ENCODE assay signal across 22 cellular contexts in the genomic region with DNA sequence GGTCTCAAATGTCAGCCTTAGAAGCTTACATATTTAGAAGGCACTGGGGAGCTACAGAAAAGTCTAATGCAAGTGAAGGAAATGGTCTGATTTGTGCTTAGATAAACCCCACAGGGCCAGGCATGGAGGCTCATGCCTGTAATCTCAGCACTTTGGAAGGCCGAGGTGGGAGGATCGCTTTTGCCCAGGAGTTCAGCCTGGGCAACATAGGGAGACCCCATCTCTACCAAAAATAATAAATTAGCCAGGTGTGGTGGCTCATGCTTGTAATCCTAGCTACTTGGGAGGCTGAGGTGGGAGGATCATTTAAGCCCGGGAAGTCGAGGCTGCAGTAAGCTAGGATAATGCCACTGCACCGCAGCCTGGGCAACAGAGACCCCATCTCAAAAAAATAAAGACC. TPM values are rescaled to one million over a fixed set of nuclear protein-coding genes. Genes with fewer than 3 reads are reported as not detected.
A peak's percentile ranks its signal among the peaks of the same experiment; 100 is the strongest.
DNase-seq lines count a peak whose midpoint lies in the region; ATAC-seq and TF ChIP-seq lines count a peak whose summit lies in the region.
"Had no signal": no experiment of that assay in that cellular context is flagged by ENCODE, and none has a peak within 500 bp of the region (broad histone marks: within the 10 kb centered on the region; RNA-seq: fewer than 3 reads in every experiment).

No MANE protein-coding gene starts in this region.

- no peak overlapping the region for H3K4me2 ChIP-seq in neural progenitor cell
- H3K4me2 ChIP-seq: A549 had no signal

- peaks cover 14% of the 10 kb centered on the region for H3K4me1 Mint-ChIP-seq in activated CD4-positive, alpha-beta T cell treated with anti-CD3 and anti-CD28 coated beads, Interleukin-2, amount 10 ng/mL, durations not matched to agents 24 days and 14 days
- peaks cover 15% of the 10 kb centered on the region for H3K4me1 Mint-ChIP-seq in activated CD4-positive, alpha-beta T cell treated with anti-CD3 and anti-CD28 coated beads, Interleukin-2, amount 10 ng/mL, durations not matched to agents 7 days and 5 days
- H3K4me1 Mint-ChIP-seq in brain, result peaks cover 27% of the 10 kb centered on the region
- H3K4me1 Mint-ChIP-seq in neural progenitor cell, result peaks cover 20% of the 10 kb centered on the region

- POLR2A ChIA-PET in activated CD4-positive, alpha-beta T cell treated with anti-CD3 and anti-CD28 coated beads, Interleukin-2, amount 10 ng/mL, durations not matched to agents 7 days and 5 days (lab: Charles Lee), result no interaction called here

- H3K9me3 Mint-ChIP-seq in activated CD4-positive, alpha-beta T cell treated with anti-CD3 and anti-CD28 coated beads, Interleukin-2, amount 10 ng/mL, durations not matched to agents 24 days and 14 days, result no peaks in the 10 kb centered on the region
- no peaks in the 10 kb centered on the region for H3K9me3 Mint-ChIP-seq in activated CD4-positive, alpha-beta T cell treated with anti-CD3 and anti-CD28 coated beads, Interleukin-2, amount 10 ng/mL, durations not matched to agents 7 days and 5 days
- H3K9me3 Mint-ChIP-seq in brain (peaks cover 0 to 4% (median 0%) of the 10 kb centered on the region in 5 experiments), neural progenitor cell (no peaks in the 10 kb centered on the region)
- H3K9me3 Mint-ChIP-seq: CD4-positive, alpha-beta memory T cell had no signal

- WGBS in testis, 2 donors, result 65 to 83% methylated on average over 5 of the region's 5 CpGs

- H3K4me3 ChIP-seq in neural progenitor cell (no peak overlapping the region), testis (no peak overlapping the region)
- H3K4me3 ChIP-seq: A549, GM12878 had no signal

- H3F3A ChIP-seq in neural progenitor cell (ENCODE audit: low read depth), result peaks cover 32% of the 10 kb centered on the region

- no peak for DNase-seq in activated CD4-positive, alpha-beta T cell treated with anti-CD3 and anti-CD28 coated beads, Interleukin-2, amount 10 ng/mL, durations not matched to agents 24 days and 14 days
- DNase-seq in activated CD4-positive, alpha-beta T cell treated with anti-CD3 and anti-CD28 coated beads, Interleukin-2, amount 10 ng/mL, durations not matched to agents 7 days and 5 days, result no peak
- peak; percentile 9 for DNase-seq in NAMALWA (ENCODE audit: low spot score)
- DNase-seq in neural progenitor cell (ENCODE audit: low spot score), result no peak
- DNase-seq in testis, result no peak
- no peak for DNase-seq in NCI-H1417 treated with DMSO at 0.1 percent for 48 hours (lab: John Stamatoyannopoulos, UW)
- no peak for DNase-seq in sciatic nerve (ENCODE audit: low spot score)
- DNase-seq: AML-193; CD4-positive, alpha-beta memory T cell; DMS 273 treated with DMSO at 0.1 percent for 48 hours; DMS53; DND-41; EL; GOT3; H9 had no signal

- intact Hi-C loops in activated CD4-positive, alpha-beta T cell treated with anti-CD3 and anti-CD28 coated beads, Interleukin-2, amount 10 ng/mL, durations not matched to agents 24 days and 14 days (cut with micrococcal nuclease), result no loop called here
- intact Hi-C loops in testis (cut with DNase I; ENCODE audit: low total_unique reads), result no loop called here
- intact Hi-C loops in sciatic nerve (cut with DNase I), result no loop called here

- peak overlapping the region; percentile 51 for H3K27ac Mint-ChIP-seq in activated CD4-positive, alpha-beta T cell treated with anti-CD3 and anti-CD28 coated beads, Interleukin-2, amount 10 ng/mL, durations not matched to agents 24 days and 14 days
- H3K27ac Mint-ChIP-seq in activated CD4-positive, alpha-beta T cell treated with anti-CD3 and anti-CD28 coated beads, Interleukin-2, amount 10 ng/mL, durations not matched to agents 7 days and 5 days, result no peak overlapping the region
- peak overlapping the region in 4 of 5 experiments; percentile 29 to 56 (median 42) for H3K27ac Mint-ChIP-seq in brain
- H3K27ac Mint-ChIP-seq in neural progenitor cell, result peak overlapping the region; percentile 36
- H3K27ac Mint-ChIP-seq: CD14-positive monocyte; CD4-positive, alpha-beta memory T cell had no signal

- no peak overlapping the region for H3K27ac ChIP-seq in neural progenitor cell
- H3K27ac ChIP-seq in testis, result no peak overlapping the region
- H3K27ac ChIP-seq: 22Rv1, A549 had no signal

- CTCF ChIA-PET in activated CD4-positive, alpha-beta T cell treated with anti-CD3 and anti-CD28 coated beads, Interleukin-2, amount 10 ng/mL, durations not matched to agents 7 days and 5 days (lab: Charles Lee), result interaction anchor here (0.6 to 1.0 kb wide), 5 partner anchors 9 to 350 kb away, joined by 3 to 4 read pairs (median 3); no protein-coding TSS in a partner anchor

- H2AFZ ChIP-seq in neural progenitor cell (replicated peaks), result no peak overlapping the region

- TF ChIP-seq CTCF in brain (conservative IDR thresholded peaks at IDR 0.05) (no peak), neural progenitor cell (IDR thresholded peaks at IDR 0.05) (no peak), testis (IDR thresholded peaks at IDR 0.05) (no peak)

- H3K4me1 ChIP-seq in neural progenitor cell (peaks cover 17% of the 10 kb centered on the region), testis (peaks cover 16% of the 10 kb centered on the region)

- no peak overlapping the region for H3K4me3 Mint-ChIP-seq in activated CD4-positive, alpha-beta T cell treated with anti-CD3 and anti-CD28 coated beads, Interleukin-2, amount 10 ng/mL, durations not matched to agents 24 days and 14 days
- no peak overlapping the region for H3K4me3 Mint-ChIP-seq in activated CD4-positive, alpha-beta T cell treated with anti-CD3 and anti-CD28 coated beads, Interleukin-2, amount 10 ng/mL, durations not matched to agents 7 days and 5 days
- H3K4me3 Mint-ChIP-seq in brain, result peak overlapping the region in 1 of 5 experiments; percentile 26
- H3K4me3 Mint-ChIP-seq in neural progenitor cell, result no peak overlapping the region

- peaks cover 43% of the 10 kb centered on the region for H3K27me3 Mint-ChIP-seq in activated CD4-positive, alpha-beta T cell treated with anti-CD3 and anti-CD28 coated beads, Interleukin-2, amount 10 ng/mL, durations not matched to agents 24 days and 14 days
- H3K27me3 Mint-ChIP-seq in activated CD4-positive, alpha-beta T cell treated with anti-CD3 and anti-CD28 coated beads, Interleukin-2, amount 10 ng/mL, durations not matched to agents 7 days and 5 days, result peaks cover 41% of the 10 kb centered on the region
- peaks cover 31% of the 10 kb centered on the region for H3K27me3 Mint-ChIP-seq in brain
- peaks cover 28% of the 10 kb centered on the region for H3K27me3 Mint-ChIP-seq in neural progenitor cell (ENCODE audit: insufficient read depth, low read depth)

- TF ChIP-seq POLR2A in testis (IDR thresholded peaks at IDR 0.05), result no peak

- no peaks in the 10 kb centered on the region for H4K20me1 ChIP-seq in neural progenitor cell (ENCODE audit: low read depth)

- H3K9me3 ChIP-seq in neural progenitor cell (ENCODE audit: low read depth) (no peaks in the 10 kb centered on the region), testis (no peaks in the 10 kb centered on the region)
- H3K9me3 ChIP-seq: A549 had no signal

- H3K36me3 ChIP-seq in neural progenitor cell, result no peaks in the 10 kb centered on the region
- no peaks in the 10 kb centered on the region for H3K36me3 ChIP-seq in testis (ENCODE audit: low read depth, missing control alignments)

- H3K27me3 ChIP-seq in neural progenitor cell, result peaks cover 47% of the 10 kb centered on the region
- no peaks in the 10 kb centered on the region for H3K27me3 ChIP-seq in testis

- peaks cover 6% of the 10 kb centered on the region for H3K36me3 Mint-ChIP-seq in activated CD4-positive, alpha-beta T cell treated with anti-CD3 and anti-CD28 coated beads, Interleukin-2, amount 10 ng/mL, durations not matched to agents 24 days and 14 days (ENCODE audit: low read depth)
- no peaks in the 10 kb centered on the region for H3K36me3 Mint-ChIP-seq in activated CD4-positive, alpha-beta T cell treated with anti-CD3 and anti-CD28 coated beads, Interleukin-2, amount 10 ng/mL, durations not matched to agents 7 days and 5 days (ENCODE audit: low read depth)
- H3K36me3 Mint-ChIP-seq in brain (peaks cover 7% of the 10 kb centered on the region), neural progenitor cell (peaks cover 2% of the 10 kb centered on the region)

- ATAC-seq in sciatic nerve, result no peak
- ATAC-seq: A549, GM12878 had no signal

- H3K79me2 ChIP-seq in neural progenitor cell (ENCODE audit: low read depth), result no peaks in the 10 kb centered on the region

- H3K9ac ChIP-seq in neural progenitor cell, result no peak overlapping the region

RNA-seq across cellular contexts. Expression of a gene that starts 2.7 kb away (rescaled TPM):
- total RNA-seq in activated CD4-positive, alpha-beta T cell treated with anti-CD3 and anti-CD28 coated beads, Interleukin-2, amount 10 ng/mL, durations not matched to agents 24 days and 14 days, result 2.2 TPM in 2 replicates
- total RNA-seq in activated CD4-positive, alpha-beta T cell treated with anti-CD3 and anti-CD28 coated beads, Interleukin-2, amount 10 ng/mL, durations not matched to agents 7 days and 5 days, result under 1 TPM in 1 of 2 experiments, not detected in 1; 0.35 TPM
- 57.3 TPM for polyA plus RNA-seq in brain (ENCODE audit: insufficient read depth, low read depth, low replicate concordance)
- total RNA-seq in neural progenitor cell (ENCODE audit: low replicate concordance), result 0.37 and 2.8 TPM in 2 replicates
- 1 to 10 TPM; 4.5 to 6.5 TPM for total RNA-seq in testis
- polyA plus RNA-seq in testis (ENCODE audit: insufficient read depth, low read depth, low replicate concordance), result 1.6 TPM
- not detected for total RNA-seq in sciatic nerve
- polyA plus RNA-seq: CD14-positive monocyte had no signal

RNA-seq across cellular contexts. Expression of a gene that starts 15.4 kb away (rescaled TPM):
- 141 and 143 TPM in 2 replicates for total RNA-seq in activated CD4-positive, alpha-beta T cell treated with anti-CD3 and anti-CD28 coated beads, Interleukin-2, amount 10 ng/mL, durations not matched to agents 24 days and 14 days
- total RNA-seq in activated CD4-positive, alpha-beta T cell treated with anti-CD3 and anti-CD28 coated beads, Interleukin-2, amount 10 ng/mL, durations not matched to agents 7 days and 5 days, result 10 to 100 TPM; 45.7 to 56.8 TPM
- 94.7 TPM for polyA plus RNA-seq in brain (ENCODE audit: insufficient read depth, low read depth, low replicate concordance)
- total RNA-seq in neural progenitor cell (ENCODE audit: low replicate concordance), result 39.9 and 79.3 TPM in 2 replicates
- 10 to 100 TPM; 80.6 to 96.1 TPM for total RNA-seq in testis
- polyA plus RNA-seq in testis (ENCODE audit: insufficient read depth, low read depth, low replicate concordance), result 130 TPM
- 38.3 TPM for total RNA-seq in sciatic nerve

RNA-seq across cellular contexts. Expression of a gene that starts 18.9 kb away (rescaled TPM):
- not detected in 2 replicates for total RNA-seq in activated CD4-positive, alpha-beta T cell treated with anti-CD3 and anti-CD28 coated beads, Interleukin-2, amount 10 ng/mL, durations not matched to agents 24 days and 14 days
- total RNA-seq in activated CD4-positive, alpha-beta T cell treated with anti-CD3 and anti-CD28 coated beads, Interleukin-2, amount 10 ng/mL, durations not matched to agents 7 days and 5 days, result not detected
- polyA plus RNA-seq in brain (ENCODE audit: insufficient read depth, low read depth, low replicate concordance) (4.3 TPM), testis (ENCODE audit: insufficient read depth, low read depth, low replicate concordance) (19.7 TPM)
- total RNA-seq in neural progenitor cell (ENCODE audit: low replicate concordance) (0.73 and 6.2 TPM in 2 replicates), testis (10 to 100 TPM in 1 of 2 donors, 1 to 10 TPM in 1; 2.5 to 10.8 TPM), sciatic nerve (not detected)
- total RNA-seq: CD4-positive, alpha-beta memory T cell; GM12878; HT-29 had no signal
- polyA plus RNA-seq: A549; BJ; CD14-positive monocyte; CD4-positive, alpha-beta memory T cell; GM12878 had no signal

RNA-seq across cellular contexts. Expression of a gene that starts 36.6 kb away (rescaled TPM):
- 3.4 and 3.6 TPM in 2 replicates for total RNA-seq in activated CD4-positive, alpha-beta T cell treated with anti-CD3 and anti-CD28 coated beads, Interleukin-2, amount 10 ng/mL, durations not matched to agents 24 days and 14 days
- 1 to 10 TPM; 3.4 to 5.1 TPM for total RNA-seq in activated CD4-positive, alpha-beta T cell treated with anti-CD3 and anti-CD28 coated beads, Interleukin-2, amount 10 ng/mL, durations not matched to agents 7 days and 5 days
- 5.3 TPM for polyA plus RNA-seq in brain (ENCODE audit: insufficient read depth, low read depth, low replicate concordance)
- 10.1 and 11.1 TPM in 2 replicates for total RNA-seq in neural progenitor cell (ENCODE audit: low replicate concordance)
- total RNA-seq in testis, result 10 to 100 TPM in 1 of 2 donors, 1 to 10 TPM in 1; 9.2 to 12.2 TPM
- 6.6 TPM for polyA plus RNA-seq in testis (ENCODE audit: insufficient read depth, low read depth, low replicate concordance)
- total RNA-seq in sciatic nerve, result 4.3 TPM

RNA-seq across cellular contexts. Expression of a gene that starts 43.9 kb away (rescaled TPM):
- 17.2 and 17.6 TPM in 2 replicates for total RNA-seq in activated CD4-positive, alpha-beta T cell treated with anti-CD3 and anti-CD28 coated beads, Interleukin-2, amount 10 ng/mL, durations not matched to agents 24 days and 14 days
- 10 to 100 TPM; 17.2 to 20.3 TPM for total RNA-seq in activated CD4-positive, alpha-beta T cell treated with anti-CD3 and anti-CD28 coated beads, Interleukin-2, amount 10 ng/mL, durations not matched to agents 7 days and 5 days
- polyA plus RNA-seq in brain (ENCODE audit: insufficient read depth, low read depth, low replicate concordance) (16.7 TPM), testis (ENCODE audit: insufficient read depth, low read depth, low replicate concordance) (15.0 TPM)
- total RNA-seq in neural progenitor cell (ENCODE audit: low replicate concordance) (20.0 and 23.5 TPM in 2 replicates), testis (10 to 100 TPM; 23.9 to 26.7 TPM), sciatic nerve (11.8 TPM)
